5 cellular contexts compared by ENCODE assay signal in the genomic region with DNA sequence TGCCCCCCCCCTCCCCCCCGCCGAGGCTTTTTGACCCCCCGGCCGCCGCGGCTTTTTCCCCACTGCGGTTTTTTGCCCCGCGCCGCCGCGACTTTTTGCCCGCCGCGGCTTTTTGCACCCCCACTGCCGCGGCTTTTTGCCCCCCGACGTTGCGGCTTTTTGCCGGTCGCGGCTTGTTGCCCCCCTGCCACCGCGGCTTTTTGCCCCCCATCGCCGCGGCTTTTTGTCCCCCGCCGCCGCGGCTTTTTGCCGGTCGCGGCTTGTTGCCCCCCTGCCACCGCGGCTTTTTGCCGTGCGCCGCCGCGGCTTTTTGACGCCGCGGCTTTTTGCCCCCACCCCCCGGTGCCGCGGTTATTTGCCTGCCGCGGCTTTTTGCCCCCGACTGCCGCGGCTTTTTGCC.
DNase-seq lines count a peak whose midpoint lies in the region; TF ChIP-seq lines count a peak whose summit lies in the region.
"Not testable (repeated sequence)": the region's sequence is repeated elsewhere in the genome, so short reads cannot be mapped to it uniquely, and the experiment has no call there.

No MANE protein-coding gene starts in this region.

- peak; percentile 0 for DNase-seq in NCI-H748 (lab: John Stamatoyannopoulos, UW; ENCODE audit: unreplicated experiment)
- not testable (repeated sequence) for DNase-seq in left ventricle myocardium inferior, testis

- H3K27me3 ChIP-seq in BLaER1 (peaks cover 30% of the 10 kb centered on the region), left ventricle myocardium inferior (ENCODE audit: low read depth) (peaks cover 41% of the 10 kb centered on the region)
- not testable (repeated sequence) for H3K27me3 ChIP-seq in testis

- TF ChIP-seq CTCF in left ventricle myocardium inferior (IDR thresholded peaks at IDR 0.05; ENCODE audit: borderline replicate concordance); testis (IDR thresholded peaks at IDR 0.05): not testable (repeated sequence)

- H4K20me1 ChIP-seq in BLaER1 = not testable (repeated sequence)

- H3K4me1 ChIP-seq in BLaER1; left ventricle myocardium inferior; testis; urinary bladder (ENCODE audit: insufficient read depth): not testable (repeated sequence)

- 0 out of 2 replicates have a peak overlapping the region, but pooled peaks have one; percentile 38 for H3K4me3 ChIP-seq in BLaER1
- peak overlapping the region; percentile 30 for H3K4me3 ChIP-seq in left ventricle myocardium inferior
- peak overlapping the region; percentile 49 to 56 for H3K4me3 ChIP-seq in testis
- peak overlapping the region; percentile 28 for H3K4me3 ChIP-seq in urinary bladder (ENCODE audit: low read depth, low read length)

- not testable (repeated sequence) for H3K9me3 ChIP-seq in BLaER1; left ventricle myocardium inferior (replicated peaks); testis

- 11 to 12% methylated on average over 13 to 21 of the region's 53 CpGs for WGBS in testis, 2 donors
- WGBS in urinary bladder = 9% methylated on average over 51 of the region's 53 CpGs

- H3K9ac ChIP-seq in BLaER1 = not testable (repeated sequence)

- H3K36me3 ChIP-seq in BLaER1; left ventricle myocardium inferior; testis (ENCODE audit: low read depth, missing control alignments); urinary bladder (ENCODE audit: insufficient read depth): not testable (repeated sequence)

- TF ChIP-seq POLR2A in testis (IDR thresholded peaks at IDR 0.05) = not testable (repeated sequence)

- not testable (repeated sequence) for H3K27ac ChIP-seq in BLaER1; left ventricle myocardium inferior (replicated peaks); testis; urinary bladder (ENCODE audit: low read depth)

- not testable (repeated sequence) for H3K4me2 ChIP-seq in BLaER1

- intact Hi-C loops in left ventricle myocardium inferior (cut with micrococcal nuclease); testis (cut with DNase I; ENCODE audit: low total_unique reads): not testable (repeated sequence)
